1 cellular context compared by ENCODE assay signal in genomic region chr3:129576514-129577345, GRCh38.
TF ChIP-seq lines count a peak whose summit lies in the region.

No MANE protein-coding gene starts in this region.

TF ChIP-seq in HepG2, 621 proteins besides CTCF, POLR2A, EP300 and RAD21 (continued from another document):
- TF ChIP-seq MTERF4 (CRISPR knock-in tag; IDR thresholded peaks at IDR 0.05) (no peak), ZBTB25 (CRISPR knock-in tag; IDR thresholded peaks at IDR 0.05) (no peak), ELF3 (CRISPR knock-in tag; IDR thresholded peaks at IDR 0.05) (peak; percentile 63; the same call in 1 of the 2 replicates), ZNF121 (CRISPR knock-in tag; IDR thresholded peaks at IDR 0.05) (0 out of 2 replicates have a peak, but pooled peaks have one; percentile 12), TEF (CRISPR knock-in tag; IDR thresholded peaks at IDR 0.05) (no peak), TCF7L2 (IDR thresholded peaks at IDR 0.05; ENCODE audit: low read depth, low read length) (no peak), TCF12 (IDR thresholded peaks at IDR 0.05) (no peak), TCF12 (CRISPR knock-in tag; IDR thresholded peaks at IDR 0.05) (no peak), ZBTB42 (CRISPR knock-in tag; IDR thresholded peaks at IDR 0.05) (peak; percentile 73; the same call in 1 of the 2 replicates), FOXP1 (IDR thresholded peaks at IDR 0.05) (no peak), FOXP1 (CRISPR knock-in tag; IDR thresholded peaks at IDR 0.05) (peak; percentile 85), ZNF891 (CRISPR knock-in tag; IDR thresholded peaks at IDR 0.05) (no peak), FOXO1 (CRISPR knock-in tag; IDR thresholded peaks at IDR 0.05) (peak; percentile 81; the same call in 1 of the 2 replicates), ZNF557 (CRISPR knock-in tag; IDR thresholded peaks at IDR 0.05) (no peak), KDM3A (CRISPR knock-in tag; IDR thresholded peaks at IDR 0.05; ENCODE audit: low read depth) (no peak), ZNF574 (CRISPR knock-in tag; IDR thresholded peaks at IDR 0.05) (peak; percentile 36; the same call in 1 of the 2 replicates), KLF12 (CRISPR knock-in tag; IDR thresholded peaks at IDR 0.05; ENCODE audit: borderline replicate concordance) (no peak), ATF1 (CRISPR knock-in tag; IDR thresholded peaks at IDR 0.05) (no peak), FOXP4 (CRISPR knock-in tag; IDR thresholded peaks at IDR 0.05) (peak; percentile 86), ZNF614 (CRISPR knock-in tag; IDR thresholded peaks at IDR 0.05; ENCODE audit: borderline replicate concordance) (peak; percentile 77; the same call in 1 of the 2 replicates), ZNF329 (CRISPR knock-in tag; IDR thresholded peaks at IDR 0.05; ENCODE audit: low read depth) (no peak), AGO2 (optimal IDR thresholded peaks at IDR 0.05; ENCODE audit: low read depth, low read length) (peak; percentile 9), EEA1 (CRISPR knock-in tag; IDR thresholded peaks at IDR 0.05; ENCODE audit: borderline replicate concordance) (no peak), THYN1 (CRISPR knock-in tag; IDR thresholded peaks at IDR 0.05; ENCODE audit: borderline replicate concordance, low read depth) (no peak), REXO4 (CRISPR knock-in tag; IDR thresholded peaks at IDR 0.05; ENCODE audit: borderline replicate concordance) (no peak), ZNF615 (CRISPR knock-in tag; IDR thresholded peaks at IDR 0.05; ENCODE audit: borderline replicate concordance) (no peak), ZNF770 (CRISPR knock-in tag; IDR thresholded peaks at IDR 0.05) (no peak), REST (IDR thresholded peaks at IDR 0.05; ENCODE audit: borderline replicate concordance in 1 of 2, low read depth in 1 of 2, low read length in 2 of 2) (no peak), ZFAT (CRISPR knock-in tag; conservative IDR thresholded peaks at IDR 0.05) (no peak), THAP11 (CRISPR knock-in tag; IDR thresholded peaks at IDR 0.05) (peak; percentile 34; the same call in 1 of the 2 replicates)
